8 cellular contexts compared by ENCODE assay signal in genomic region chr9:89179920-89180667, GRCh38. TPM values are rescaled to one million over a fixed set of nuclear protein-coding genes. Genes with fewer than 3 reads are reported as not detected.
DNase-seq lines count a peak whose midpoint lies in the region; ATAC-seq and TF ChIP-seq lines count a peak whose summit lies in the region.

No MANE protein-coding gene starts in this region.

- DNase-seq in DMS53 treated with DMSO at 0.1 percent for 48 hours (lab: John Stamatoyannopoulos, UW; ENCODE audit: unreplicated experiment), result peak; percentile 79
- DNase-seq in KBM-7, result peak; percentile 92
- DNase-seq in Panc1 (ENCODE audit: low read depth, low spot score), result peak; percentile 63
- peak; percentile 91 to 98 (median 96) for DNase-seq in adrenal gland
- DNase-seq in Right ventricle myocardium inferior (ENCODE audit: missing footprints), result peak; percentile 91
- DNase-seq in tibial artery, result peak; percentile 92 to 93

- intact Hi-C loops in Panc1 (cut with micrococcal nuclease; ENCODE audit: unreplicated experiment) (loop anchor here (5.0 kb wide), 1 partner anchor 97 kb away; no protein-coding TSS in a partner anchor), adrenal gland (cut with DNase I) (no loop called here), Right ventricle myocardium inferior (cut with DNase I) (loop anchor here (10.0 kb wide), 2 partner anchors 95 to 125 kb away; no protein-coding TSS in a partner anchor), tibial artery (cut with DNase I; ENCODE audit: low total_unique reads) (no loop called here)

- H3K27ac ChIP-seq in Panc1 (ENCODE audit: low read length) (peak overlapping the region; percentile 94), adrenal gland (peak overlapping the region; percentile 9 to 96 (median 84)), tibial artery (peak overlapping the region; percentile 29 to 30)

- TF ChIP-seq CTCF in Panc1 (IDR thresholded peaks at IDR 0.05), result no peak
- TF ChIP-seq CTCF in adrenal gland (IDR thresholded peaks at IDR 0.05), result no peak
- TF ChIP-seq CTCF in tibial artery (IDR thresholded peaks at IDR 0.05), result no peak

- CTCF ChIA-PET in Panc1 (lab: Charles Lee), result interaction anchor here (0.7 kb wide), 1 partner anchor 99 kb away, joined by 3 read pairs; no protein-coding TSS in a partner anchor

- 0 to 2% (median 1%) methylated on average over 20 to 33 of the region's 33 CpGs for whole genome bisulfite sequencing in adrenal gland, 4 donors

- H3K27me3 ChIP-seq in Panc1 (ENCODE audit: control insufficient read depth, insufficient read depth, low read length) (no peaks in the 10 kb centered on the region), adrenal gland (no peaks in the 10 kb centered on the region), neuron (ENCODE audit: insufficient read depth, low read length) (no peaks in the 10 kb centered on the region), tibial artery (peaks cover 0 to 35% of the 10 kb centered on the region in 2 donors)

- peaks cover 8% of the 10 kb centered on the region for H3K4me1 ChIP-seq in Panc1 (ENCODE audit: control insufficient read depth, insufficient read depth, low read length)
- peaks cover 7 to 29% of the 10 kb centered on the region in 2 donors for H3K4me1 ChIP-seq in adrenal gland (replicated peaks in 1 of 2)
- H3K4me1 ChIP-seq in neuron (ENCODE audit: insufficient read depth, low read length), result peaks cover 54% of the 10 kb centered on the region
- H3K4me1 ChIP-seq in tibial artery, result peaks cover 0 to 37% (median 30%) of the 10 kb centered on the region in 4 donors

- no peak overlapping the region for H2AFZ ChIP-seq in neuron (ENCODE audit: low read depth, low read length)

- TF ChIP-seq POLR2A in adrenal gland (IDR thresholded peaks at IDR 0.05), result peak; percentile 60 to 98

- no peaks in the 10 kb centered on the region for H3K9me3 ChIP-seq in Panc1 (ENCODE audit: control insufficient read depth, insufficient read depth, low read depth, low read length)
- no peaks in the 10 kb centered on the region for H3K9me3 ChIP-seq in adrenal gland (replicated peaks in 1 of 3)
- no peaks in the 10 kb centered on the region for H3K9me3 ChIP-seq in neuron (ENCODE audit: low read length)
- no peaks in the 10 kb centered on the region for H3K9me3 ChIP-seq in tibial artery

- POLR2A ChIA-PET in Panc1 (lab: Charles Lee), result interaction anchor here (0.5 kb wide), 1 partner anchor 639 kb away, joined by 6 read pairs; no protein-coding TSS in a partner anchor

- TSS peak; percentile 70 for BruUV-seq in Panc1 (replicated peaks; lab: Mats Ljungman, UMichigan)

- H3K4me3 ChIP-seq in Panc1 (ENCODE audit: low read depth in 2 of 2, low read length in 2 of 2), result peak overlapping the region; percentile 50 to 61
- H3K4me3 ChIP-seq in adrenal gland, result peak overlapping the region in 2 of 4 donors; percentile 20 to 38
- H3K4me3 ChIP-seq in neuron (ENCODE audit: low read length), result peak overlapping the region; percentile 77
- H3K4me3 ChIP-seq in tibial artery, result peak overlapping the region; percentile 37 to 42

- H3K36me3 ChIP-seq in Panc1 (ENCODE audit: control insufficient read depth, insufficient read depth, low read length), result no peaks in the 10 kb centered on the region
- H3K36me3 ChIP-seq in adrenal gland (replicated peaks in 1 of 2), result no peaks in the 10 kb centered on the region
- H3K36me3 ChIP-seq in neuron (ENCODE audit: insufficient read depth, low read length), result no peaks in the 10 kb centered on the region
- H3K36me3 ChIP-seq in tibial artery, result no peaks in the 10 kb centered on the region

- ATAC-seq in Panc1 (peak; percentile 91), Right ventricle myocardium inferior (peak; percentile 94), HG03097 (IDR thresholded peaks at IDR 0.05; ENCODE audit: low FRiP score, unreplicated experiment) (no peak)

- in situ Hi-C loops in KBM-7 (cut with MboI; ENCODE audit: low pct_unique_long_range_greater_than_20kb, low sequenced_read_pairs) (no loop called here), Panc1 (cut with HindIII; ENCODE audit: low pct_unique_long_range_greater_than_20kb, low sequenced_read_pairs) (no loop called here)

RNA-seq across cellular contexts. Expression of gene SHC3, which starts 1.5 kb away (rescaled TPM):
- total RNA-seq in Panc1 (2021; ENCODE audit: unreplicated experiment), result 1.7 TPM
- 1.2 TPM for polyA plus RNA-seq in Panc1 (2012; ENCODE audit: insufficient read length)
- total RNA-seq in adrenal gland, result 10 to 100 TPM; 16.0 to 56.7 (median 21.8) TPM
- polyA plus RNA-seq in adrenal gland, result 10 to 100 TPM in 1 of 3 donors, 1 to 10 TPM in 2; 5.6 to 10.9 (median 7.0) TPM
- total RNA-seq in Right ventricle myocardium inferior, result 1.1 TPM

Comparison
In these comparisons a context has a peak if more than half of its experiments do, and no peak if none do; other contexts are left out.
1. H3K27ac ChIP-seq: peak in every context shown above with its lines; median percentile 94 in Panc1; 84 in adrenal gland; 30 in tibial artery.
2. intact Hi-C loops: an anchor here in Panc1 (5.0 kb wide) and Right ventricle myocardium inferior (10.0 kb wide); none called in adrenal gland and tibial artery.